9 cellular contexts compared by ENCODE assay signal in genomic region chrX:24676403-24677024, GRCh38. TPM values are rescaled to one million over a fixed set of nuclear protein-coding genes. Genes with fewer than 3 reads are reported as not detected.
A peak's percentile ranks its signal among the peaks of the same experiment; 100 is the strongest.
DNase-seq lines count a peak whose midpoint lies in the region; ATAC-seq and TF ChIP-seq lines count a peak whose summit lies in the region.
"Had no signal": no experiment of that assay in that cellular context is flagged by ENCODE, and none has a peak within 500 bp of the region (broad histone marks: within the 10 kb centered on the region; RNA-seq: fewer than 3 reads in every experiment).

No MANE protein-coding gene starts in this region.

- no peaks in the 10 kb centered on the region for H3K4me1 ChIP-seq in CD8-positive, alpha-beta T cell (ENCODE audit: insufficient read depth, low read length)
- H3K4me1 ChIP-seq in GM23248 (ENCODE audit: insufficient read depth) (no peaks in the 10 kb centered on the region), right lobe of liver (no peaks in the 10 kb centered on the region)

- in situ Hi-C loops in GM23248 (cut with MboI), result no loop called here

- H4K20me1 ChIP-seq in GM23248 (ENCODE audit: insufficient read depth), result no peaks in the 10 kb centered on the region

- H3K9me2 ChIP-seq in GM23248 (ENCODE audit: insufficient read depth), result no peaks in the 10 kb centered on the region

- TF ChIP-seq POLR2A in right lobe of liver (IDR thresholded peaks at IDR 0.05), result no peak

- intact Hi-C loops in CD8-positive, alpha-beta T cell (cut with DNase I, micrococcal nuclease), result no loop called here
- intact Hi-C loops in right lobe of liver (cut with DNase I), result no loop called here

- H3K9me3 Mint-ChIP-seq in CD8-positive, alpha-beta T cell, result no peaks in the 10 kb centered on the region
- H3K9me3 Mint-ChIP-seq in activated T-helper 17 cell treated with anti-CD3 and anti-CD28 coated beads, Interleukin-2, amount 50 U/mL, for 72 hours, result no peaks in the 10 kb centered on the region
- H3K9me3 Mint-ChIP-seq: stimulated activated naive B cell treated with anti-CD40 and anti-IgM and Interleukin-4, amounts not matched to agents 10 μg/mL and 1 μg/mL and 100 μg/mL, for 72 hours had no signal

- no peak overlapping the region for H3K27ac ChIP-seq in CD8-positive, alpha-beta T cell (ENCODE audit: low read depth, low read length)
- H3K27ac ChIP-seq in GM23248 (no peak overlapping the region), right lobe of liver (no peak overlapping the region)

- H3K36me3 Mint-ChIP-seq in CD8-positive, alpha-beta T cell, result no peaks in the 10 kb centered on the region
- no peaks in the 10 kb centered on the region for H3K36me3 Mint-ChIP-seq in activated T-helper 17 cell treated with anti-CD3 and anti-CD28 coated beads, Interleukin-2, amount 50 U/mL, for 72 hours (ENCODE audit: low read depth)
- H3K36me3 Mint-ChIP-seq: stimulated activated naive B cell treated with anti-CD40 and anti-IgM and Interleukin-4, amounts not matched to agents 10 μg/mL and 1 μg/mL and 100 μg/mL, for 72 hours had no signal

- no peak overlapping the region for H3K4me3 ChIP-seq in CD8-positive, alpha-beta T cell (ENCODE audit: low read depth, low read length)
- H3K4me3 ChIP-seq in GM23248 (no peak overlapping the region), right lobe of liver (no peak overlapping the region)

- peak; percentile 48 for TF ChIP-seq CTCF in CD8-positive, alpha-beta T cell (IDR thresholded peaks at IDR 0.05)
- TF ChIP-seq CTCF in right lobe of liver (IDR thresholded peaks at IDR 0.05), result peak; percentile 14 to 67 (median 62)

- no peaks in the 10 kb centered on the region for H3K27me3 ChIP-seq in CD8-positive, alpha-beta T cell (ENCODE audit: insufficient read depth, low read length)
- H3K27me3 ChIP-seq in GM23248 (replicated peaks; ENCODE audit: insufficient read depth), result no peaks in the 10 kb centered on the region
- no peaks in the 10 kb centered on the region for H3K27me3 ChIP-seq in right lobe of liver

- POLR2A ChIA-PET in CD8-positive, alpha-beta T cell (lab: Charles Lee), result no interaction called here

- no peaks in the 10 kb centered on the region for H3F3A ChIP-seq in GM23248 (ENCODE audit: insufficient read depth)

- CTCF ChIA-PET in CD8-positive, alpha-beta T cell (lab: Charles Lee), result interaction anchor here (0.7 kb wide), 1 partner anchor 16 kb away, joined by 3 read pairs; no protein-coding TSS in a partner anchor

- H3K4me3 Mint-ChIP-seq in CD8-positive, alpha-beta T cell, result no peak overlapping the region
- H3K4me3 Mint-ChIP-seq in activated T-helper 17 cell treated with anti-CD3 and anti-CD28 coated beads, Interleukin-2, amount 50 U/mL, for 72 hours, result no peak overlapping the region
- H3K4me3 Mint-ChIP-seq: stimulated activated naive B cell treated with anti-CD40 and anti-IgM and Interleukin-4, amounts not matched to agents 10 μg/mL and 1 μg/mL and 100 μg/mL, for 72 hours had no signal

- 3 to 10% methylated on average over 5 of the region's 5 CpGs for WGBS in GM23248 (ENCODE audit: low coverage in 1 of 2, low lambda C conversion rate in 2 of 2, missing lambda C conversion rate in 2 of 2), 2 experiments
- 33% methylated on average over 5 of the region's 5 CpGs for WGBS in right lobe of liver (ENCODE audit: insufficient coverage, low coverage, low lambda C conversion rate, missing lambda C conversion rate)

- no peaks in the 10 kb centered on the region for H3K9me3 ChIP-seq in CD8-positive, alpha-beta T cell (ENCODE audit: low read length)
- H3K9me3 ChIP-seq in GM23248 (ENCODE audit: low read depth) (no peaks in the 10 kb centered on the region), right lobe of liver (no peaks in the 10 kb centered on the region)

- H3K79me2 ChIP-seq in GM23248 (ENCODE audit: insufficient read depth), result no peaks in the 10 kb centered on the region

- H3K27ac Mint-ChIP-seq in CD8-positive, alpha-beta T cell, result no peak overlapping the region
- no peak overlapping the region for H3K27ac Mint-ChIP-seq in activated T-helper 17 cell treated with anti-CD3 and anti-CD28 coated beads, Interleukin-2, amount 50 U/mL, for 72 hours
- H3K27ac Mint-ChIP-seq: stimulated activated naive B cell treated with anti-CD40 and anti-IgM and Interleukin-4, amounts not matched to agents 10 μg/mL and 1 μg/mL and 100 μg/mL, for 72 hours had no signal

- H3K27me3 Mint-ChIP-seq in CD8-positive, alpha-beta T cell (ENCODE audit: low read depth), result peaks cover 3% of the 10 kb centered on the region
- no peaks in the 10 kb centered on the region for H3K27me3 Mint-ChIP-seq in activated T-helper 17 cell treated with anti-CD3 and anti-CD28 coated beads, Interleukin-2, amount 50 U/mL, for 72 hours

- ATAC-seq in CD8-positive, alpha-beta T cell, result no peak
- peak; percentile 40 for ATAC-seq in activated T-helper 17 cell treated with anti-CD3 and anti-CD28 coated beads, Interleukin-2, amount 50 U/mL, for 72 hours (replicated peaks)
- ATAC-seq in right lobe of liver, result peak; percentile 52 to 69 (median 64)
- ATAC-seq in GM19035 (IDR thresholded peaks at IDR 0.05; ENCODE audit: unreplicated experiment), result no peak
- ATAC-seq in GM21528 (IDR thresholded peaks at IDR 0.05; ENCODE audit: low FRiP score, unreplicated experiment), result no peak

- H3K4me2 ChIP-seq in GM23248 (ENCODE audit: unreplicated experiment), result no peak overlapping the region

- H3K4me1 Mint-ChIP-seq in CD8-positive, alpha-beta T cell (ENCODE audit: low read depth), result no peaks in the 10 kb centered on the region
- H3K4me1 Mint-ChIP-seq in activated T-helper 17 cell treated with anti-CD3 and anti-CD28 coated beads, Interleukin-2, amount 50 U/mL, for 72 hours, result no peaks in the 10 kb centered on the region
- H3K4me1 Mint-ChIP-seq: stimulated activated naive B cell treated with anti-CD40 and anti-IgM and Interleukin-4, amounts not matched to agents 10 μg/mL and 1 μg/mL and 100 μg/mL, for 72 hours had no signal

- no peaks in the 10 kb centered on the region for H3K36me3 ChIP-seq in CD8-positive, alpha-beta T cell (ENCODE audit: insufficient read depth, low read length)
- H3K36me3 ChIP-seq in GM23248 (ENCODE audit: low read depth) (no peaks in the 10 kb centered on the region), right lobe of liver (no peaks in the 10 kb centered on the region)

- peak in 1 of 7 experiments; percentile 5 for DNase-seq in CD8-positive, alpha-beta T cell
- peak; percentile 37 for DNase-seq in GM23248
- no peak for DNase-seq in right lobe of liver
- no peak for DNase-seq in activated effector memory CD4-positive, alpha-beta T cell treated with Interleukin-2 at 50 U/mL for 16 hours
- DNase-seq in COLO668 (lab: John Stamatoyannopoulos, UW; ENCODE audit: unreplicated experiment), result no peak
- DNase-seq: stimulated activated naive B cell treated with anti-CD40 and anti-IgM and Interleukin-4, amounts not matched to agents 10 μg/mL and 1 μg/mL and 100 μg/mL, for 72 hours had no signal

- H2AFZ ChIP-seq in GM23248, result no peak overlapping the region

- H3K9ac ChIP-seq in GM23248, result no peak overlapping the region

RNA-seq across cellular contexts. Expression of gene POLA1, which starts 17.2 kb away (rescaled TPM):
- total RNA-seq in CD8-positive, alpha-beta T cell, result 1 to 10 TPM; 3.4 to 3.8 TPM
- 6.7 and 9.0 TPM in 2 replicates for total RNA-seq in GM23248 (2014; rRNA removed; shearing (Covaris generic))
- polyA plus RNA-seq in GM23248 (2016; fragmentation: Nextera tagmentation; extraction: Ambion mirVana), result 3.6 and 4.1 TPM in 2 replicates
- total RNA-seq in activated T-helper 17 cell treated with anti-CD3 and anti-CD28 coated beads, Interleukin-2, amount 50 U/mL, for 72 hours, result 10 to 100 TPM; 36.8 to 41.9 TPM
- 1 to 10 TPM; 2.0 to 4.5 (median 2.8) TPM for total RNA-seq in right lobe of liver

RNA-seq across cellular contexts. Expression of gene PCYT1B, which starts 29.4 kb away (rescaled TPM):
- not detected for total RNA-seq in CD8-positive, alpha-beta T cell
- total RNA-seq in GM23248 (2014; rRNA removed; shearing (Covaris generic)), result not detected in 2 replicates
- not detected in 2 replicates for polyA plus RNA-seq in GM23248 (2016; fragmentation: Nextera tagmentation; extraction: Ambion mirVana)
- total RNA-seq in activated T-helper 17 cell treated with anti-CD3 and anti-CD28 coated beads, Interleukin-2, amount 50 U/mL, for 72 hours, result under 1 TPM; 0.19 to 0.29 TPM
- total RNA-seq in right lobe of liver, result under 1 TPM in 4 of 6 experiments, not detected in 2; 0.04 to 0.20 (median 0.08) TPM

Comparison
In these comparisons a context has a peak if more than half of its experiments do, and no peak if none do; other contexts are left out.
1. ATAC-seq: peak in activated T-helper 17 cell treated with anti-CD3 and anti-CD28 coated beads, Interleukin-2, amount 50 U/mL, for 72 hours (single experiment) and right lobe of liver (4 of 4); none in CD8-positive, alpha-beta T cell (single experiment), GM19035 (single experiment) and GM21528 (single experiment).